ENCODE assay signal across 28 cellular contexts in genomic region chr4:3777033-3777390, GRCh38.
"Had no signal": no experiment of that assay in that cellular context is flagged by ENCODE, and none has a peak within 500 bp of the region (broad histone marks: within the 10 kb centered on the region; RNA-seq: fewer than 3 reads in every experiment).

No MANE protein-coding gene starts in this region.

- FAIRE-seq: urothelium cell line had no signal

- H3K4me1 Mint-ChIP-seq: stimulated activated memory B cell treated with anti-CD40 and anti-IgM and Interleukin-4, amounts not matched to agents 10 μg/mL and 1 μg/mL and 100 μg/mL, for 72 hours; stimulated activated naive B cell treated with anti-CD40 and anti-IgM and Interleukin-4, amounts not matched to agents 10 μg/mL and 1 μg/mL and 100 μg/mL, for 72 hours; stimulated activated naive CD8-positive, alpha-beta T cell treated with anti-CD3 and anti-CD28 coated beads, Interleukin-15, amount 100 ng/mL, for 72 hours had no signal

- H3K27ac ChIP-seq: stomach, suprapubic skin, testis, thoracic aorta, thyroid gland, tibial artery, tibial nerve, transverse colon, upper lobe of left lung, upper lobe of right lung, uterus, vagina had no signal

- H3K4me3 ChIP-seq: stomach, suprapubic skin, testis, thoracic aorta, thyroid gland, tibial artery, tibial nerve, transverse colon, upper lobe of left lung, upper lobe of right lung, uterus, vagina had no signal

- H3K4me3 Mint-ChIP-seq: stimulated activated memory B cell treated with anti-CD40 and anti-IgM and Interleukin-4, amounts not matched to agents 10 μg/mL and 1 μg/mL and 100 μg/mL, for 72 hours; stimulated activated naive B cell treated with anti-CD40 and anti-IgM and Interleukin-4, amounts not matched to agents 10 μg/mL and 1 μg/mL and 100 μg/mL, for 72 hours; stimulated activated naive CD8-positive, alpha-beta T cell treated with anti-CD3 and anti-CD28 coated beads, Interleukin-15, amount 100 ng/mL, for 72 hours; stimulated activated naive CD8-positive, alpha-beta T cell treated with anti-CD3 and anti-CD28 coated beads, Interleukin-15, Interleukin-2, amounts not matched to agents 100 ng/mL and 50 ng/mL, for 24 hours; type B pancreatic cell had no signal

- H3K27ac Mint-ChIP-seq: stimulated activated memory B cell treated with anti-CD40 and anti-IgM and Interleukin-4, amounts not matched to agents 10 μg/mL and 1 μg/mL and 100 μg/mL, for 72 hours; stimulated activated naive B cell treated with anti-CD40 and anti-IgM and Interleukin-4, amounts not matched to agents 10 μg/mL and 1 μg/mL and 100 μg/mL, for 72 hours; stimulated activated naive CD8-positive, alpha-beta T cell treated with anti-CD3 and anti-CD28 coated beads, Interleukin-15, amount 100 ng/mL, for 72 hours; stimulated activated naive CD8-positive, alpha-beta T cell treated with anti-CD3 and anti-CD28 coated beads, Interleukin-15, Interleukin-2, amounts not matched to agents 100 ng/mL and 50 ng/mL, for 24 hours; type B pancreatic cell had no signal

- ATAC-seq: stimulated activated memory B cell treated with anti-CD40 and anti-IgM and Interleukin-4, amounts not matched to agents 10 μg/mL and 1 μg/mL and 100 μg/mL, for 72 hours; stimulated activated naive B cell treated with anti-CD40 and anti-IgM and Interleukin-4, amounts not matched to agents 10 μg/mL and 1 μg/mL and 100 μg/mL, for 72 hours; stimulated activated naive CD8-positive, alpha-beta T cell treated with anti-CD3 and anti-CD28 coated beads, Interleukin-15, amount 100 ng/mL, for 72 hours; stimulated activated naive CD8-positive, alpha-beta T cell treated with anti-CD3 and anti-CD28 coated beads, Interleukin-15, Interleukin-2, amounts not matched to agents 100 U/mL and 50 U/mL, for 24 hours; upper lobe of right lung had no signal

- H3K9me3 ChIP-seq: suprapubic skin, testis, thoracic aorta, thyroid gland, transverse colon, upper lobe of right lung, uterus, vagina had no signal

- H3K27me3 ChIP-seq: testis, thyroid gland, upper lobe of left lung, uterus, vagina had no signal

- H3K36me3 Mint-ChIP-seq: stimulated activated memory B cell treated with anti-CD40 and anti-IgM and Interleukin-4, amounts not matched to agents 10 μg/mL and 1 μg/mL and 100 μg/mL, for 72 hours; type B pancreatic cell had no signal

- H3K36me3 ChIP-seq: stomach, suprapubic skin, thoracic aorta, thyroid gland, tibial artery, tibial nerve, transverse colon, upper lobe of left lung, upper lobe of right lung, uterus, vagina had no signal

- DNase-seq: stimulated activated CD4-positive, alpha-beta T cell treated with anti-CD3 and anti-CD28 coated beads, Interleukin-2, amount 100 ng/mL, for 48 hours; stimulated activated CD4-positive, alpha-beta T cell treated with anti-CD3 and anti-CD28 coated beads, Interleukin-4, amount 100 ng/mL, for 1 hour; stimulated activated CD4-positive, alpha-beta T cell treated with anti-CD3 and anti-CD28 coated beads, Interleukin-4, amount 100 ng/mL, for 24 hours; stimulated activated CD4-positive, alpha-beta T cell treated with anti-CD3 and anti-CD28 coated beads, Interleukin-4, amount 100 ng/mL, for 4 hours; stimulated activated CD8-positive, alpha-beta memory T cell treated with anti-CD3 and anti-CD28 coated beads, Interleukin-4, amount 100 ng/mL, for 48 hours; stimulated activated naive B cell treated with anti-CD40 and anti-IgM and Interleukin-4, amounts not matched to agents 10 μg/mL and 1 μg/mL and 100 μg/mL, for 72 hours; stimulated activated naive CD4-positive, alpha-beta T cell; stimulated activated naive CD4-positive, alpha-beta T cell treated with Interleukin-2 at 50 U/mL for 16 hours; stimulated activated naive CD8-positive, alpha-beta T cell treated with anti-CD3 and anti-CD28 coated beads, Interleukin-15, amount 100 ng/mL, for 72 hours; stimulated activated naive CD8-positive, alpha-beta T cell treated with anti-CD3 and anti-CD28 coated beads, Interleukin-15, Interleukin-2, amounts not matched to agents 100 U/mL and 50 U/mL, for 24 hours; stomach; substantia nigra; testis; thyroid gland; tibial artery; transverse colon; trophoblast cell; upper lobe of left lung; upper lobe of right lung; uterus had no signal

- H3K9me3 Mint-ChIP-seq: stimulated activated naive CD8-positive, alpha-beta T cell treated with anti-CD3 and anti-CD28 coated beads, Interleukin-15, Interleukin-2, amounts not matched to agents 100 ng/mL and 50 ng/mL, for 24 hours; type B pancreatic cell had no signal

- H3K4me1 ChIP-seq: stomach, suprapubic skin, testis, thyroid gland, tibial nerve, transverse colon, upper lobe of left lung, upper lobe of right lung, uterus, vagina had no signal
